In the genomic region with DNA sequence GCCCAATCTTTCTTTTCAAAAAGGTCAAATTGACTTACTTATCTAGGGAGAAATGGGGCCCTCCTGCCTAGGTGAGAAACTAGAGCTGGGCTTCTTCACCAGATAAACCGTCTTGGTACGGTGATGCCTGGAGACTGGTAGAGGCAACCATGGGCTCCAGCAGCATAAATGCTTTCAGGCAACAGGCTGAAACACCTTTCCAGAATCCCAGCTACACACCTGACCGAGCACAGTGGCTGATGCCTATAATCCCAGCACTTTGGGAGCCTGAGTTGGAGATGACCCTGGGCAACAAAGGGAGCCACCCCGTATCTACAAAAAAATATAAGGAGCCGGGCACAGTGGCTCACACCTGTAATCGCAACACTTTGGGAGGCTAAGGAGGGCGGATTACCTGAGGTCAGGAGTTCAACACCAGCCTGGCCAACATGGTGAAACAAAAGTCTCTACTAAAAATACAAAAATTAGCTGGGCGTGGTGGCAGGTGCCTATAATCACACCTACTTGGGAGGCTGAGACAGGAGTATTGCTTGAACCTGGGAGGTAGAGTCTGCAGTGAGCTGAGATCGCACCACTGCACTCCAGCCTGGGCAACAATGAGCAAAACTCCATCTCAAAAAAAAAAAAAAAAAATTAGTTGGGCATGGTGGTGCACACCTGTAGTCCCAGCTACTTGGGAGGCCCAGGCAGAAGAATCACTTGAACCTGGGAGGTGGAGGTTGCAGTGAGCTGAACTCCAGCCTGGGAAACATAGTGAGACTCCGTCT, we compare ENCODE assay signal across 19 cellular contexts. TPM values are rescaled to one million over a fixed set of nuclear protein-coding genes. Genes with fewer than 3 reads are reported as not detected.
A peak's percentile ranks its signal among the peaks of the same experiment; 100 is the strongest.
DNase-seq lines count a peak whose midpoint lies in the region; ATAC-seq lines count a peak whose summit lies in the region.
"Had no signal": no experiment of that assay in that cellular context is flagged by ENCODE, and none has a peak within 500 bp of the region (broad histone marks: within the 10 kb centered on the region; RNA-seq: fewer than 3 reads in every experiment).

No MANE protein-coding gene starts in this region.

- H3K27ac ChIP-seq in aorta (ENCODE audit: low read depth in 1 of 2, low read length in 2 of 2) = no peak overlapping the region
- H3K27ac ChIP-seq: brain microvascular endothelial cell, HL-60, testis had no signal

- no peak overlapping the region for H3K4me3 ChIP-seq in aorta (ENCODE audit: low read length in 2 of 2)
- H3K4me3 ChIP-seq: testis had no signal

- WGBS in aorta, 2 donors = 93 to 94% methylated on average over 10 of the region's 10 CpGs

- no peaks in the 10 kb centered on the region for H3K36me3 ChIP-seq in aorta (ENCODE audit: control insufficient read depth in 1 of 2, insufficient read depth in 2 of 2, low read length in 1 of 2)

- no peaks in the 10 kb centered on the region for H3K9me3 ChIP-seq in aorta (ENCODE audit: control insufficient read depth, low read length)
- H3K9me3 ChIP-seq: testis had no signal

- intact Hi-C loops in Right ventricle myocardium superior (cut with DNase I) = no loop called here
- intact Hi-C loops in left cardiac atrium (cut with DNase I) = no loop called here
- intact Hi-C loops in aorta (cut with DNase I) = loop anchor here in 1 of 2 donors (2.0 kb wide), 1 partner anchor 59 kb away; no protein-coding TSS in a partner anchor

- no peak for ATAC-seq in Right ventricle myocardium superior (ENCODE audit: poor library complexity)
- no peak for ATAC-seq in left cardiac atrium
- no peak for ATAC-seq in aorta (ENCODE audit: low FRiP score)
- no peak for ATAC-seq in HG02571 (IDR thresholded peaks at IDR 0.05; ENCODE audit: unreplicated experiment)
- ATAC-seq: sciatic nerve had no signal

- DNase-seq in Right ventricle myocardium superior (peak; percentile 0), left cardiac atrium (no peak), aorta (peak; percentile 11 to 55)
- DNase-seq: activated naive CD4-positive, alpha-beta T cell treated with anti-CD3 and anti-CD28 coated beads, Interleukin-2, amount 10 ng/mL, durations not matched to agents 7 days and 5 days; brain microvascular endothelial cell; CD4-positive, alpha-beta memory T cell; DND-41; Karpas-422; midbrain; NCI-H1417 treated with DMSO at 0.1 percent for 48 hours; nucleus accumbens; stimulated activated CD4-positive, alpha-beta T cell treated with anti-CD3 and anti-CD28 coated beads, Interleukin-2, amount 100 ng/mL, for 48 hours; stimulated activated CD8-positive, alpha-beta memory T cell treated with anti-CD3 and anti-CD28 coated beads, Interleukin-4, amount 100 ng/mL, for 48 hours; T-helper 1 cell; testis had no signal

- H3K27me3 ChIP-seq in aorta (ENCODE audit: control insufficient read depth in 1 of 2, insufficient read depth in 2 of 2, low read length in 1 of 2) = no peaks in the 10 kb centered on the region
- H3K27me3 ChIP-seq: brain microvascular endothelial cell, dorsolateral prefrontal cortex, testis had no signal

- no peaks in the 10 kb centered on the region for H3K4me1 ChIP-seq in aorta (ENCODE audit: control insufficient read depth in 1 of 2, insufficient read depth in 2 of 2, low read length in 2 of 2)

RNA-seq across cellular contexts. Expression of a gene that starts 8.0 kb away (rescaled TPM):
- 2.4 TPM for total RNA-seq in Right ventricle myocardium superior
- 1 to 10 TPM; 6.6 to 9.8 TPM for total RNA-seq in left cardiac atrium
- total RNA-seq in aorta = 10 to 100 TPM; 18.8 to 24.6 TPM
- polyA plus RNA-seq in aorta = 10 to 100 TPM; 10.7 to 19.3 TPM

RNA-seq across cellular contexts. Expression of a gene that starts 23.2 kb away (rescaled TPM):
- total RNA-seq in Right ventricle myocardium superior (0.30 TPM), left cardiac atrium (1 to 10 TPM in 1 of 2 donors, under 1 TPM in 1; 0.85 to 1.3 TPM), aorta (1 to 10 TPM; 1.6 to 4.5 TPM)
- polyA plus RNA-seq in aorta = 1 to 10 TPM; 2.0 to 5.3 TPM

RNA-seq across cellular contexts. Expression of a gene that starts 25.8 kb away (rescaled TPM):
- 1.9 TPM for total RNA-seq in Right ventricle myocardium superior
- 1 to 10 TPM; 3.5 to 3.7 TPM for total RNA-seq in left cardiac atrium
- total RNA-seq in aorta = 1 to 10 TPM in 1 of 2 donors, under 1 TPM in 1; 0.90 to 2.5 TPM
- 1 to 10 TPM in 1 of 2 donors, not detected in 1; 1.5 TPM for polyA plus RNA-seq in aorta

RNA-seq across cellular contexts. Expression of a gene that starts 32.0 kb away (rescaled TPM):
- total RNA-seq in Right ventricle myocardium superior (858 TPM), left cardiac atrium (100 to 1,000 TPM; 894 to 914 TPM), aorta (1,000 to 10,000 TPM; 1,133 to 1,177 TPM)
- polyA plus RNA-seq in aorta = 1,000 to 10,000 TPM; 1,641 to 1,888 TPM

RNA-seq across cellular contexts. Expression of a gene that starts 34.1 kb away (rescaled TPM):
- total RNA-seq in Right ventricle myocardium superior = 14.5 TPM
- 10 to 100 TPM; 37.2 to 53.8 TPM for total RNA-seq in left cardiac atrium
- 100 to 1,000 TPM; 107 to 115 TPM for total RNA-seq in aorta
- polyA plus RNA-seq in aorta = 100 to 1,000 TPM; 133 to 303 TPM
